ENCODE assay signal across 11 cellular contexts in genomic region chr2:68807821-68808266, GRCh38.
DNase-seq lines count a peak whose midpoint lies in the region; ATAC-seq, FAIRE-seq and TF ChIP-seq lines count a peak whose summit lies in the region.
"Had no signal": no experiment of that assay in that cellular context is flagged by ENCODE, and none has a peak within 500 bp of the region (broad histone marks: within the 10 kb centered on the region; RNA-seq: fewer than 3 reads in every experiment).

No MANE protein-coding gene starts in this region.

- no peaks in the 10 kb centered on the region for H3K4me1 ChIP-seq in astrocyte (ENCODE audit: insufficient read depth, low read length)

- TF ChIP-seq POLR2A in lower leg skin (IDR thresholded peaks at IDR 0.05): no peak

- peak; percentile 43 for DNase-seq in AG10803 (ENCODE audit: low read depth)
- DNase-seq in KBM-7: peak; percentile 72
- peak; percentile 26 for DNase-seq in astrocyte (ENCODE audit: low read depth)
- peak; percentile 77 to 91 for DNase-seq in lower leg skin (ENCODE audit: low spot score in 2 of 2)
- no peak for DNase-seq in activated CD8-positive, alpha-beta memory T cell treated with anti-CD3 and anti-CD28 coated beads, Interleukin-2, amount 50 U/mL, for 4 hours
- DNase-seq: Calu3, foreskin melanocyte, NCI-H774 had no signal

- H3K27ac ChIP-seq in astrocyte (ENCODE audit: low read depth, low read length): no peak overlapping the region

- no peaks in the 10 kb centered on the region for H3K9me3 ChIP-seq in astrocyte (ENCODE audit: insufficient read depth, low read depth, low read length)

- peaks cover 4% of the 10 kb centered on the region for H3K27me3 ChIP-seq in astrocyte (ENCODE audit: insufficient read depth, low read length)

- H3K4me3 Mint-ChIP-seq in astrocyte (ENCODE audit: unreplicated experiment): no peak overlapping the region

- ATAC-seq in GM21723 (IDR thresholded peaks at IDR 0.05; ENCODE audit: unreplicated experiment): no peak
- ATAC-seq in GM21619 (IDR thresholded peaks at IDR 0.05; ENCODE audit: unreplicated experiment): no peak
- no peak for ATAC-seq in HG03025 (IDR thresholded peaks at IDR 0.05; ENCODE audit: low FRiP score, unreplicated experiment)

- no peak for TF ChIP-seq CTCF in AG10803 (conservative IDR thresholded peaks at IDR 0.05; ENCODE audit: low read length)
- TF ChIP-seq CTCF in astrocyte (IDR thresholded peaks at IDR 0.05; ENCODE audit: insufficient read depth, low read depth, low read length): no peak
- no peak for TF ChIP-seq CTCF in lower leg skin (IDR thresholded peaks at IDR 0.05)

- peaks cover 7% of the 10 kb centered on the region for H3K27me3 Mint-ChIP-seq in astrocyte (ENCODE audit: low read depth, unreplicated experiment)

- H3K4me3 ChIP-seq in AG10803 (ENCODE audit: low read length) (no peak overlapping the region), astrocyte (ENCODE audit: insufficient read depth, low read depth, low read length) (no peak overlapping the region), lower leg skin (ENCODE audit: low read depth, poor library complexity, severe bottlenecking) (no peak overlapping the region)

- H3K4me2 ChIP-seq in astrocyte (ENCODE audit: low read length): no peak overlapping the region

- in situ Hi-C loops in KBM-7 (cut with MboI; ENCODE audit: low pct_unique_long_range_greater_than_20kb, low sequenced_read_pairs): no loop called here

- no peaks in the 10 kb centered on the region for H4K20me1 ChIP-seq in astrocyte (ENCODE audit: insufficient read depth, low read length)

- H3K9ac ChIP-seq in astrocyte (ENCODE audit: low read length): no peak overlapping the region

- intact Hi-C loops in lower leg skin (cut with DNase I; ENCODE audit: low total_unique reads): no loop called here

- WGBS in lower leg skin, 2 donors: 34 to 44% methylated on average over 6 of the region's 6 CpGs

- H3K27ac Mint-ChIP-seq in astrocyte (ENCODE audit: unreplicated experiment): peak overlapping the region; percentile 1

- H3K4me1 Mint-ChIP-seq in astrocyte (ENCODE audit: low read depth, unreplicated experiment): peaks cover 38% of the 10 kb centered on the region

- FAIRE-seq in astrocyte (lab: Jason Lieb, UNC): no peak

- no peak overlapping the region for H2AFZ ChIP-seq in astrocyte (ENCODE audit: low read depth, low read length)

- H3K9me3 Mint-ChIP-seq in astrocyte (ENCODE audit: unreplicated experiment): no peaks in the 10 kb centered on the region

- H3K36me3 Mint-ChIP-seq in astrocyte (ENCODE audit: low read depth, unreplicated experiment): no peaks in the 10 kb centered on the region

- H3K36me3 ChIP-seq in astrocyte (ENCODE audit: insufficient read depth, low read length): no peaks in the 10 kb centered on the region

- no peaks in the 10 kb centered on the region for H3K79me2 ChIP-seq in astrocyte (ENCODE audit: insufficient read depth, low read length)
